1 cellular context compared by ENCODE assay signal in genomic region chr17:38415250-38416194, GRCh38.
TF ChIP-seq lines count a peak whose summit lies in the region.

No MANE protein-coding gene starts in this region.

TF ChIP-seq in HepG2, 621 proteins besides CTCF, POLR2A, EP300 and RAD21 (continued from another document):
- TF ChIP-seq, protein P1, sequence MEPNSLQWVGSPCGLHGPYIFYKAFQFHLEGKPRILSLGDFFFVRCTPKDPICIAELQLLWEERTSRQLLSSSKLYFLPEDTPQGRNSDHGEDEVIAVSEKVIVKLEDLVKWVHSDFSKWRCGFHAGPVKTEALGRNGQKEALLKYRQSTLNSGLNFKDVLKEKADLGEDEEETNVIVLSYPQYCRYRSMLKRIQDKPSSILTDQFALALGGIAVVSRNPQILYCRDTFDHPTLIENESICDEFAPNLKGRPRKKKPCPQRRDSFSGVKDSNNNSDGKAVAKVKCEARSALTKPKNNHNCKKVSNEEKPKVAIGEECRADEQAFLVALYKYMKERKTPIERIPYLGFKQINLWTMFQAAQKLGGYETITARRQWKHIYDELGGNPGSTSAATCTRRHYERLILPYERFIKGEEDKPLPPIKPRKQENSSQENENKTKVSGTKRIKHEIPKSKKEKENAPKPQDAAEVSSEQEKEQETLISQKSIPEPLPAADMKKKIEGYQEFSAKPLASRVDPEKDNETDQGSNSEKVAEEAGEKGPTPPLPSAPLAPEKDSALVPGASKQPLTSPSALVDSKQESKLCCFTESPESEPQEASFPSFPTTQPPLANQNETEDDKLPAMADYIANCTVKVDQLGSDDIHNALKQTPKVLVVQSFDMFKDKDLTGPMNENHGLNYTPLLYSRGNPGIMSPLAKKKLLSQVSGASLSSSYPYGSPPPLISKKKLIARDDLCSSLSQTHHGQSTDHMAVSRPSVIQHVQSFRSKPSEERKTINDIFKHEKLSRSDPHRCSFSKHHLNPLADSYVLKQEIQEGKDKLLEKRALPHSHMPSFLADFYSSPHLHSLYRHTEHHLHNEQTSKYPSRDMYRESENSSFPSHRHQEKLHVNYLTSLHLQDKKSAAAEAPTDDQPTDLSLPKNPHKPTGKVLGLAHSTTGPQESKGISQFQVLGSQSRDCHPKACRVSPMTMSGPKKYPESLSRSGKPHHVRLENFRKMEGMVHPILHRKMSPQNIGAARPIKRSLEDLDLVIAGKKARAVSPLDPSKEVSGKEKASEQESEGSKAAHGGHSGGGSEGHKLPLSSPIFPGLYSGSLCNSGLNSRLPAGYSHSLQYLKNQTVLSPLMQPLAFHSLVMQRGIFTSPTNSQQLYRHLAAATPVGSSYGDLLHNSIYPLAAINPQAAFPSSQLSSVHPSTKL (CRISPR knock-in tag; IDR thresholded peaks at IDR 0.05), result no peak
- TF ChIP-seq CBX2 (IDR thresholded peaks at IDR 0.05; ENCODE audit: low read depth, low read length) (no peak), CBX2 (CRISPR knock-in tag; IDR thresholded peaks at IDR 0.05; ENCODE audit: low read depth) (0 out of 2 replicates have a peak, but pooled peaks have one; percentile 35), ZNF260 (CRISPR knock-in tag; IDR thresholded peaks at IDR 0.05; ENCODE audit: borderline replicate concordance, low read depth) (no peak), ZNF256 (CRISPR knock-in tag; conservative IDR thresholded peaks at IDR 0.05) (no peak), CHD4 (IDR thresholded peaks at IDR 0.05; ENCODE audit: borderline replicate concordance, low read length) (no peak), ZMYM4 (CRISPR knock-in tag; IDR thresholded peaks at IDR 0.05) (peak; percentile 73)
- TF ChIP-seq, protein P2, sequence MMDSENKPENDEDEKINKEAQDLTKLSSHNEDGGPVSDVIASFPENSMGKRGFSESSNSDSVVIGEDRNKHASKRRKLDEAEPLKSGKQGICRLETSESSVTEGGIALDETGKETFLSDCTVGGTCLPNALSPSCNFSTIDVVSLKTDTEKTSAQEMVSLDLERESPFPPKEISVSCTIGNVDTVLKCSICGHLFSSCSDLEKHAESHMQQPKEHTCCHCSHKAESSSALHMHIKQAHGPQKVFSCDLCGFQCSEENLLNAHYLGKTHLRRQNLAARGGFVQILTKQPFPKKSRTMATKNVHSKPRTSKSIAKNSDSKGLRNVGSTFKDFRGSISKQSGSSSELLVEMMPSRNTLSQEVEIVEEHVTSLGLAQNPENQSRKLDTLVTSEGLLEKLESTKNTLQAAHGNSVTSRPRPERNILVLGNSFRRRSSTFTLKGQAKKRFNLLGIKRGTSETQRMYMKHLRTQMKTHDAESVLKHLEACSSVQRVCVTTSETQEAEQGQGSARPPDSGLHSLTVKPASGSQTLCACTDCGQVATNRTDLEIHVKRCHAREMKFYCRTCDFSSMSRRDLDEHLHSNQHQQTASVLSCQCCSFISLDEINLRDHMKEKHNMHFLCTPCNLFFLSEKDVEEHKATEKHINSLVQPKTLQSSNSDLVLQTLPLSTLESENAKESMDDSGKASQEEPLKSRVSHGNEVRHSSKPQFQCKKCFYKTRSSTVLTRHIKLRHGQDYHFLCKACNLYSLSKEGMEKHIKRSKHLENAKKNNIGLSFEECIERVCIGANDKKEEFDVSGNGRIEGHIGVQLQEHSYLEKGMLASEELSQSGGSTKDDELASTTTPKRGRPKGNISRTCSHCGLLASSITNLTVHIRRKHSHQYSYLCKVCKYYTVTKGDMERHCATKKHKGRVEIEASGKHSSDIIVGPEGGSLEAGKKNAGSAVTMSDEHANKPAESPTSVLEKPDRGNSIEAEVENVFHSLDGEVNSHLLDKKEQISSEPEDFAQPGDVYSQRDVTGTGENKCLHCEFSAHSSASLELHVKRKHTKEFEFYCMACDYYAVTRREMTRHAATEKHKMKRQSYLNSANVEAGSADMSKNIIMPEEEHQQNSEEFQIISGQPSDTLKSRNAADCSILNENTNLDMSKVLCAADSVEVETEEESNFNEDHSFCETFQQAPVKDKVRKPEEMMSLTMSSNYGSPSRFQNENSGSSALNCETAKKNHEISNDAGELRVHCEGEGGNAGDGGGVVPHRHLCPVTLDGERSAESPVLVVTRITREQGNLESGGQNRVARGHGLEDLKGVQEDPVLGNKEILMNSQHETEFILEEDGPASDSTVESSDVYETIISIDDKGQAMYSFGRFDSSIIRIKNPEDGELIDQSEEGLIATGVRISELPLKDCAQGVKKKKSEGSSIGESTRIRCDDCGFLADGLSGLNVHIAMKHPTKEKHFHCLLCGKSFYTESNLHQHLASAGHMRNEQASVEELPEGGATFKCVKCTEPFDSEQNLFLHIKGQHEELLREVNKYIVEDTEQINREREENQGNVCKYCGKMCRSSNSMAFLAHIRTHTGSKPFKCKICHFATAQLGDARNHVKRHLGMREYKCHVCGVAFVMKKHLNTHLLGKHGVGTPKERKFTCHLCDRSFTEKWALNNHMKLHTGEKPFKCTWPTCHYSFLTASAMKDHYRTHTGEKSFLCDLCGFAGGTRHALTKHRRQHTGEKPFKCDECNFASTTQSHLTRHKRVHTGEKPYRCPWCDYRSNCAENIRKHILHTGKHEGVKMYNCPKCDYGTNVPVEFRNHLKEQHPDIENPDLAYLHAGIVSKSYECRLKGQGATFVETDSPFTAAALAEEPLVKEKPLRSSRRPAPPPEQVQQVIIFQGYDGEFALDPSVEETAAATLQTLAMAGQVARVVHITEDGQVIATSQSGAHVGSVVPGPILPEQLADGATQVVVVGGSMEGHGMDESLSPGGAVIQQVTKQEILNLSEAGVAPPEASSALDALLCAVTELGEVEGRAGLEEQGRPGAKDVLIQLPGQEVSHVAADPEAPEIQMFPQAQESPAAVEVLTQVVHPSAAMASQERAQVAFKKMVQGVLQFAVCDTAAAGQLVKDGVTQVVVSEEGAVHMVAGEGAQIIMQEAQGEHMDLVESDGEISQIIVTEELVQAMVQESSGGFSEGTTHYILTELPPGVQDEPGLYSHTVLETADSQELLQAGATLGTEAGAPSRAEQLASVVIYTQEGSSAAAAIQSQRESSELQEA (CRISPR knock-in tag; IDR thresholded peaks at IDR 0.05; ENCODE audit: not compliant biosample characterization), result no peak
- TF ChIP-seq, protein P3, sequence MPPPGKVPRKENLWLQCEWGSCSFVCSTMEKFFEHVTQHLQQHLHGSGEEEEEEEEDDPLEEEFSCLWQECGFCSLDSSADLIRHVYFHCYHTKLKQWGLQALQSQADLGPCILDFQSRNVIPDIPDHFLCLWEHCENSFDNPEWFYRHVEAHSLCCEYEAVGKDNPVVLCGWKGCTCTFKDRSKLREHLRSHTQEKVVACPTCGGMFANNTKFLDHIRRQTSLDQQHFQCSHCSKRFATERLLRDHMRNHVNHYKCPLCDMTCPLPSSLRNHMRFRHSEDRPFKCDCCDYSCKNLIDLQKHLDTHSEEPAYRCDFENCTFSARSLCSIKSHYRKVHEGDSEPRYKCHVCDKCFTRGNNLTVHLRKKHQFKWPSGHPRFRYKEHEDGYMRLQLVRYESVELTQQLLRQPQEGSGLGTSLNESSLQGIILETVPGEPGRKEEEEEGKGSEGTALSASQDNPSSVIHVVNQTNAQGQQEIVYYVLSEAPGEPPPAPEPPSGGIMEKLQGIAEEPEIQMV (CRISPR knock-in tag; IDR thresholded peaks at IDR 0.05; ENCODE audit: low read depth), result no peak
